Comparison of ENCODE assay signal across 9 cellular contexts in the genomic region with DNA sequence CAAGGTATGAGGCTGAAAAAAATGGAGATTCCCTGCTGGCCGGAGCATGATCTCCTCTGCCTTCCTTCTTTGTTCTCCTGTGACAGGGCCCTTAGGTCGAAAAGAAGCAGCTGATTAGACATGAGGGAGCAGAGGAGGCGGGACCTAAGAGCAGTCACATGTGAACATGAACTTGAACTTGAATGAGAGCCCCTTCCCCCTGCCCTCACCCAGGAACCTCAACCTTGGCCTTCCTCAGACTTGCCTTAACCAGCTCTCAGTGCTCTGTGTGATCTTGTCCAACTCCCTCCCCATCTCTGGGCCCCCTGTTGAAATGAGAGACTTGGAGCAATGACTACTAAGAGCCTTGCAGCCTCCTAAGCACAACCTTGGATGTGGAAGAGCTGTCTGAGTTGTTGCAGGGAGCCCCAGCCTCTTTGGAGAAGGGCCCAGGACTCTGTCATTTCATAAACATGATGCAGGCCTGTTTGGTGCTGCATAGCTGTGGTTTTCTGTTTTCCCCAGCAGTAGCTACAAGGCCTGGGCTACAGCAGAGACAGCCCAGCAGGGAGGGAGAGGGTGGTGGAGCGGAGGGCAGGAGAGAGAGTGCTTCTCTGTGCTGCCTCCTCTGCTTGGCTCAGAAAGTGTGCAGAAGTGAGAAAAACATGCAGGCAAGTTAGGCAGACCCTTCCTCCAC.
A peak's percentile ranks its signal among the peaks of the same experiment; 100 is the strongest.
DNase-seq lines count a peak whose midpoint lies in the region; ATAC-seq, FAIRE-seq and TF ChIP-seq lines count a peak whose summit lies in the region.
"Had no signal": no experiment of that assay in that cellular context is flagged by ENCODE, and none has a peak within 500 bp of the region (broad histone marks: within the 10 kb centered on the region; RNA-seq: fewer than 3 reads in every experiment).

No MANE protein-coding gene starts in this region.

- FAIRE-seq in HTR-8/SVneo (lab: Jason Lieb, UNC), result no peak

- no peak for TF ChIP-seq EP300 in suprapubic skin (IDR thresholded peaks at IDR 0.05)

- TF ChIP-seq POLR2A in breast epithelium (IDR thresholded peaks at IDR 0.05), result no peak
- TF ChIP-seq POLR2A in suprapubic skin (IDR thresholded peaks at IDR 0.05), result no peak

- H3K36me3 ChIP-seq in breast epithelium, result no peaks in the 10 kb centered on the region
- no peaks in the 10 kb centered on the region for H3K36me3 ChIP-seq in suprapubic skin

- peak overlapping the region; percentile 71 to 89 for H3K27ac ChIP-seq in breast epithelium
- peak overlapping the region; percentile 54 for H3K27ac ChIP-seq in suprapubic skin
- H3K27ac ChIP-seq: foreskin keratinocyte had no signal

- ATAC-seq in left lobe of liver, result peak; percentile 45
- ATAC-seq in GM18511 (IDR thresholded peaks at IDR 0.05; ENCODE audit: unreplicated experiment), result no peak
- ATAC-seq: foreskin keratinocyte had no signal

- H3K4me1 ChIP-seq in breast epithelium (peaks cover 0 to 12% of the 10 kb centered on the region in 2 donors), suprapubic skin (peaks cover 42% of the 10 kb centered on the region)
- H3K4me1 ChIP-seq: foreskin keratinocyte had no signal

- intact Hi-C loops in breast epithelium (cut with DNase I; ENCODE audit: low total_unique reads), result no loop called here

- H3K27me3 ChIP-seq in breast epithelium (no peaks in the 10 kb centered on the region), suprapubic skin (no peaks in the 10 kb centered on the region)

- peak; percentile 53 for DNase-seq in HTR-8/SVneo (ENCODE audit: insufficient read length, low spot score)
- DNase-seq in breast epithelium (ENCODE audit: low spot score in 2 of 2), result peak in 1 of 2 donors; percentile 76
- DNase-seq in left lobe of liver (ENCODE audit: low spot score), result no peak
- peak in 1 of 2 donors; percentile 78 for DNase-seq in suprapubic skin (ENCODE audit: low spot score in 2 of 2)
- DNase-seq in activated CD4-positive, alpha-beta T cell treated with anti-CD3 and anti-CD28 coated beads, Interleukin-2, amount 50 U/mL, for 1 hour, result no peak
- no peak for DNase-seq in OCI-M1 (lab: John Stamatoyannopoulos, UW)
- DNase-seq in middle frontal gyrus (ENCODE audit: extremely low spot score, low spot score), result no peak

- WGBS in suprapubic skin, result 53% methylated on average over 4 of the region's 4 CpGs

- H3K4me3 ChIP-seq in breast epithelium (no peak overlapping the region), suprapubic skin (no peak overlapping the region)

- H3K9me3 ChIP-seq in breast epithelium, result no peaks in the 10 kb centered on the region
- no peaks in the 10 kb centered on the region for H3K9me3 ChIP-seq in suprapubic skin

- no peak for TF ChIP-seq CTCF in breast epithelium (IDR thresholded peaks at IDR 0.05)
- no peak for TF ChIP-seq CTCF in suprapubic skin (IDR thresholded peaks at IDR 0.05)
